ENCODE assay signal across 43 cellular contexts in the genomic region with DNA sequence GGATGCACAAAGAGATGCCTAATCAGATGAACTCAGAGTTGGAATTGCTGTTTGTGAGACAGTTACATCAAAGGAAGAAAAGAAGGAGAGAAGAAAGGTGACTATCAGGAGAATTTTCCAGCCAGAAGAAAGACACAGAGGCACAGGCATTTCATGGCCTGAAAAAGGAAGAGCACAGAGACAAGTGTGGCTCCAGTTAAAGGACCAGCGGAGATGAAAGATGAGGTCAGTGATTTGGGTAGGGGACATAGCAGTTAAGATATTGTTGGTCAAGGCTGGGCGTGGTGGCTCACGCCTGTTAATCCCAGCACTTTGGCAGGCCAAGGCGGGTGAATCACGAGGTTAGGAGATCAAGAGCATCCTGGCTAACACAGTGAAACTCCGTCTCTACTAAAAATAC. TPM values are rescaled to one million over a fixed set of nuclear protein-coding genes. Genes with fewer than 3 reads are reported as not detected.
"Had no signal": no experiment of that assay in that cellular context is flagged by ENCODE, and none has a peak within 500 bp of the region (broad histone marks: within the 10 kb centered on the region; RNA-seq: fewer than 3 reads in every experiment).

No MANE protein-coding gene starts in this region.

- H3K4me3 Mint-ChIP-seq: activated naive CD4-positive, alpha-beta T cell treated with anti-CD3 and anti-CD28 coated beads for 36 hours; activated naive CD4-positive, alpha-beta T cell treated with anti-CD3 and anti-CD28 coated beads, Interleukin-2, amount 10 ng/mL, durations not matched to agents 7 days and 5 days; activated naive CD4-positive, alpha-beta T cell treated with anti-CD3 and anti-CD28 coated beads, Interleukin-2, amount 50 U/mL, for 24 hours; activated naive CD8-positive, alpha-beta T cell; activated naive CD8-positive, alpha-beta T cell treated with anti-CD3 and anti-CD28 coated beads for 36 hours; activated naive CD8-positive, alpha-beta T cell treated with anti-CD3 and anti-CD28 coated beads, Interleukin-2, amount 10 ng/mL, durations not matched to agents 7 days and 5 days; activated naive CD8-positive, alpha-beta T cell treated with anti-CD3 and anti-CD28 coated beads, Interleukin-2, amount 50 U/mL, for 24 hours; activated T-cell treated with anti-CD3 and anti-CD28 coated beads, Interleukin-2, amount 50 U/mL, for 24 hours; activated T-cell treated with anti-CD3 and anti-CD28 coated beads, Interleukin-2, amount 50 U/mL, for 4 hours; activated T-cell treated with anti-CD3 and anti-CD28 coated beads, Interleukin-2, amount 50 U/mL, for 72 hours; activated T-helper 1 cell treated with anti-CD3 and anti-CD28 coated beads, Interleukin-12 subunit alpha, Interleukin-12 subunit beta, Interleukin-2, Interleukin-4 antibody, amounts not matched to agents 30 ng/mL and 10 ng/mL and 1 ng/mL, durations not matched to agents 14 hours and 24 hours and 36 hours; activated T-helper 17 cell treated with anti-CD3 and anti-CD28 coated beads, Interleukin-2, amount 50 U/mL, for 72 hours; brain; central memory CD8-positive, alpha-beta T cell had no signal

- H3K27ac ChIP-seq: adrenal gland, ascending aorta, body of pancreas, brain microvascular endothelial cell, breast epithelium, cardiac muscle cell had no signal

- ATAC-seq: activated naive CD4-positive, alpha-beta T cell treated with anti-CD3 and anti-CD28 coated beads, Interleukin-2, amount 50 U/mL, for 72 hours; activated naive CD8-positive, alpha-beta T cell treated with anti-CD3 and anti-CD28 coated beads, Interleukin-2, amount 50 U/mL, for 24 hours; activated T-cell treated with anti-CD3 and anti-CD28 coated beads, Interleukin-2, amount 50 U/mL, for 4 hours; activated T-cell treated with anti-CD3 and anti-CD28 coated beads, Interleukin-2, amount 50 U/mL, for 72 hours; activated T-helper 17 cell treated with anti-CD3 and anti-CD28 coated beads, Interleukin-2, amount 50 U/mL, for 72 hours; body of pancreas had no signal

- H3K4me1 ChIP-seq: ascending aorta, body of pancreas, breast epithelium had no signal

- H3K4me3 ChIP-seq: adrenal gland, ascending aorta, body of pancreas, breast epithelium, cardiac muscle cell had no signal

- H3K36me3 ChIP-seq: adrenal gland, ascending aorta, brain microvascular endothelial cell, breast epithelium, cardiac muscle cell had no signal

- DNase-seq: activated effector memory CD4-positive, alpha-beta T cell treated with anti-CD3 and anti-CD28 coated beads, Interleukin-2, amount 50 U/mL, for 16 hours; activated effector memory CD4-positive, alpha-beta T cell treated with Interleukin-2 at 50 U/mL for 16 hours; activated gamma-delta T cell; activated gamma-delta T cell treated with Interleukin-2 at 50 U/mL for 16 hours; activated naive CD4-positive, alpha-beta T cell; activated naive CD4-positive, alpha-beta T cell treated with anti-CD3 and anti-CD28 coated beads for 36 hours; activated naive CD4-positive, alpha-beta T cell treated with anti-CD3 and anti-CD28 coated beads, Interleukin-2, amount 10 ng/mL, durations not matched to agents 7 days and 5 days; activated naive CD4-positive, alpha-beta T cell treated with anti-CD3 and anti-CD28 coated beads, Interleukin-2, amount 50 U/mL, for 16 hours; activated naive CD4-positive, alpha-beta T cell treated with Interleukin-2 at 50 U/mL for 16 hours; activated naive CD8-positive, alpha-beta T cell treated with anti-CD3 and anti-CD28 coated beads for 36 hours; activated naive CD8-positive, alpha-beta T cell treated with anti-CD3 and anti-CD28 coated beads, Interleukin-2, amount 10 ng/mL, durations not matched to agents 7 days and 5 days; activated naive CD8-positive, alpha-beta T cell treated with anti-CD3 and anti-CD28 coated beads, Interleukin-2, amount 50 U/mL, for 24 hours; activated T-cell treated with anti-CD3 and anti-CD28 coated beads, Interleukin-2, amount 50 U/mL, for 1 hour; activated T-cell treated with anti-CD3 and anti-CD28 coated beads, Interleukin-2, amount 50 U/mL, for 24 hours; activated T-cell treated with anti-CD3 and anti-CD28 coated beads, Interleukin-2, amount 50 U/mL, for 4 hours; activated T-cell treated with anti-CD3 and anti-CD28 coated beads, Interleukin-2, amount 50 U/mL, for 48 hours; activated T-cell treated with anti-CD3 and anti-CD28 coated beads, Interleukin-2, amount 50 U/mL, for 72 hours; adrenal gland; amniotic stem cell; amygdala; anterior cingulate cortex; aorta; body of pancreas; brain microvascular endothelial cell; caudate nucleus; central memory CD4-positive, alpha-beta T cell; cerebellar nuclear complex had no signal

- H3K27me3 ChIP-seq: adrenal gland, ascending aorta, body of pancreas, breast epithelium, cardiac muscle cell had no signal

- FAIRE-seq: astrocyte had no signal

- H3K9me3 ChIP-seq: adrenal gland, ascending aorta, body of pancreas, breast epithelium had no signal

- H3K27ac Mint-ChIP-seq: activated naive CD4-positive, alpha-beta T cell treated with anti-CD3 and anti-CD28 coated beads for 36 hours; activated naive CD4-positive, alpha-beta T cell treated with anti-CD3 and anti-CD28 coated beads, Interleukin-2, amount 10 ng/mL, durations not matched to agents 7 days and 5 days; activated naive CD4-positive, alpha-beta T cell treated with anti-CD3 and anti-CD28 coated beads, Interleukin-2, amount 50 U/mL, for 24 hours; activated naive CD4-positive, alpha-beta T cell treated with anti-CD3 and anti-CD28 coated beads, Interleukin-2, amount 50 U/mL, for 72 hours; activated naive CD8-positive, alpha-beta T cell; activated naive CD8-positive, alpha-beta T cell treated with anti-CD3 and anti-CD28 coated beads for 36 hours; activated naive CD8-positive, alpha-beta T cell treated with anti-CD3 and anti-CD28 coated beads, Interleukin-2, amount 10 ng/mL, durations not matched to agents 7 days and 5 days; activated naive CD8-positive, alpha-beta T cell treated with anti-CD3 and anti-CD28 coated beads, Interleukin-2, amount 50 U/mL, for 24 hours; activated T-cell treated with anti-CD3 and anti-CD28 coated beads, Interleukin-2, amount 50 U/mL, for 24 hours; activated T-cell treated with anti-CD3 and anti-CD28 coated beads, Interleukin-2, amount 50 U/mL, for 72 hours; activated T-helper 1 cell treated with anti-CD3 and anti-CD28 coated beads, Interleukin-12 subunit alpha, Interleukin-12 subunit beta, Interleukin-2, Interleukin-4 antibody, amounts not matched to agents 30 ng/mL and 10 ng/mL and 1 ng/mL, durations not matched to agents 14 hours and 24 hours and 36 hours; activated T-helper 17 cell treated with anti-CD3 and anti-CD28 coated beads, Interleukin-2, amount 50 U/mL, for 72 hours; activated T-helper 2 cell treated with anti-CD3 and anti-CD28 coated beads, Interferon-gamma antibody, Interleukin-2, Interleukin-4, amounts not matched to agents 10 μg/mL and 5 μg/mL and 100 μg/mL, durations not matched to agents 14 hours and 24 hours and 36 hours; brain had no signal

- H3K4me1 Mint-ChIP-seq: activated naive CD4-positive, alpha-beta T cell treated with anti-CD3 and anti-CD28 coated beads, Interleukin-2, amount 10 ng/mL, durations not matched to agents 7 days and 5 days; activated naive CD4-positive, alpha-beta T cell treated with anti-CD3 and anti-CD28 coated beads, Interleukin-2, amount 50 U/mL, for 24 hours; activated naive CD8-positive, alpha-beta T cell treated with anti-CD3 and anti-CD28 coated beads for 36 hours; activated naive CD8-positive, alpha-beta T cell treated with anti-CD3 and anti-CD28 coated beads, Interleukin-2, amount 10 ng/mL, durations not matched to agents 7 days and 5 days; activated naive CD8-positive, alpha-beta T cell treated with anti-CD3 and anti-CD28 coated beads, Interleukin-2, amount 50 U/mL, for 24 hours; activated T-helper 17 cell treated with anti-CD3 and anti-CD28 coated beads, Interleukin-2, amount 50 U/mL, for 72 hours; brain; central memory CD8-positive, alpha-beta T cell had no signal

- H3K36me3 Mint-ChIP-seq: activated naive CD4-positive, alpha-beta T cell treated with anti-CD3 and anti-CD28 coated beads, Interleukin-2, amount 10 ng/mL, durations not matched to agents 7 days and 5 days; activated naive CD4-positive, alpha-beta T cell treated with anti-CD3 and anti-CD28 coated beads, Interleukin-2, amount 50 U/mL, for 24 hours; activated naive CD4-positive, alpha-beta T cell treated with anti-CD3 and anti-CD28 coated beads, Interleukin-2, amount 50 U/mL, for 72 hours; activated naive CD8-positive, alpha-beta T cell; activated naive CD8-positive, alpha-beta T cell treated with anti-CD3 and anti-CD28 coated beads for 36 hours; activated naive CD8-positive, alpha-beta T cell treated with anti-CD3 and anti-CD28 coated beads, Interleukin-2, amount 10 ng/mL, durations not matched to agents 7 days and 5 days; brain had no signal

RNA-seq across cellular contexts. Expression of a gene that starts 3.4 kb away (rescaled TPM):
- total RNA-seq: activated naive CD4-positive, alpha-beta T cell treated with anti-CD3 and anti-CD28 coated beads for 36 hours; activated naive CD4-positive, alpha-beta T cell treated with anti-CD3 and anti-CD28 coated beads, Interleukin-2, amount 50 U/mL, for 72 hours; activated naive CD8-positive, alpha-beta T cell treated with anti-CD3 and anti-CD28 coated beads for 36 hours; activated naive CD8-positive, alpha-beta T cell treated with anti-CD3 and anti-CD28 coated beads, Interleukin-2, amount 10 ng/mL, durations not matched to agents 7 days and 5 days; activated T-cell treated with anti-CD3 and anti-CD28 coated beads, Interleukin-2, amount 50 U/mL, for 4 hours; activated T-cell treated with anti-CD3 and anti-CD28 coated beads, Interleukin-2, amount 50 U/mL, for 72 hours; activated T-helper 1 cell treated with anti-CD3 and anti-CD28 coated beads, Interleukin-12 subunit alpha, Interleukin-12 subunit beta, Interleukin-2, Interleukin-4 antibody, amounts not matched to agents 30 ng/mL and 10 ng/mL and 1 ng/mL, durations not matched to agents 14 hours and 24 hours and 36 hours; activated T-helper 17 cell treated with anti-CD3 and anti-CD28 coated beads, Interleukin-2, amount 50 U/mL, for 72 hours; activated T-helper 2 cell treated with anti-CD3 and anti-CD28 coated beads, Interferon-gamma antibody, Interleukin-2, Interleukin-4, amounts not matched to agents 10 μg/mL and 5 μg/mL and 100 μg/mL, durations not matched to agents 14 hours and 24 hours and 36 hours; aorta; ascending aorta; body of pancreas; breast epithelium; cardiac muscle cell; cardiac septum; cerebellum; chondrocyte had no signal
- polyA plus RNA-seq: adipose tissue, aorta, cardiac muscle cell had no signal

RNA-seq across cellular contexts. Expression of a gene that starts 15.0 kb away (rescaled TPM):
- total RNA-seq: ascending aorta had no signal
- polyA plus RNA-seq: aorta had no signal

RNA-seq across cellular contexts. Expression of a gene that starts 35.6 kb away (rescaled TPM):
- total RNA-seq: activated naive CD4-positive, alpha-beta T cell treated with anti-CD3 and anti-CD28 coated beads for 36 hours; activated naive CD8-positive, alpha-beta T cell treated with anti-CD3 and anti-CD28 coated beads for 36 hours; activated naive CD8-positive, alpha-beta T cell treated with anti-CD3 and anti-CD28 coated beads, Interleukin-2, amount 10 ng/mL, durations not matched to agents 7 days and 5 days; activated T-helper 1 cell treated with anti-CD3 and anti-CD28 coated beads, Interleukin-12 subunit alpha, Interleukin-12 subunit beta, Interleukin-2, Interleukin-4 antibody, amounts not matched to agents 30 ng/mL and 10 ng/mL and 1 ng/mL, durations not matched to agents 14 hours and 24 hours and 36 hours; activated T-helper 17 cell treated with anti-CD3 and anti-CD28 coated beads, Interleukin-2, amount 50 U/mL, for 72 hours; activated T-helper 2 cell treated with anti-CD3 and anti-CD28 coated beads, Interferon-gamma antibody, Interleukin-2, Interleukin-4, amounts not matched to agents 10 μg/mL and 5 μg/mL and 100 μg/mL, durations not matched to agents 14 hours and 24 hours and 36 hours; aorta; ascending aorta; astrocyte; body of pancreas; cardiac muscle cell; cerebellum; chondrocyte had no signal
- polyA plus RNA-seq: aorta, cardiac muscle cell had no signal
